1 cellular context compared by ENCODE assay signal in genomic region chr3:53846134-53846850, GRCh38.
TF ChIP-seq lines count a peak whose summit lies in the region.

CHDH (minus strand) TSS chr3:53846419; CDS start chr3:53824008, 22,411 bp downstream.
A gene with protein sequence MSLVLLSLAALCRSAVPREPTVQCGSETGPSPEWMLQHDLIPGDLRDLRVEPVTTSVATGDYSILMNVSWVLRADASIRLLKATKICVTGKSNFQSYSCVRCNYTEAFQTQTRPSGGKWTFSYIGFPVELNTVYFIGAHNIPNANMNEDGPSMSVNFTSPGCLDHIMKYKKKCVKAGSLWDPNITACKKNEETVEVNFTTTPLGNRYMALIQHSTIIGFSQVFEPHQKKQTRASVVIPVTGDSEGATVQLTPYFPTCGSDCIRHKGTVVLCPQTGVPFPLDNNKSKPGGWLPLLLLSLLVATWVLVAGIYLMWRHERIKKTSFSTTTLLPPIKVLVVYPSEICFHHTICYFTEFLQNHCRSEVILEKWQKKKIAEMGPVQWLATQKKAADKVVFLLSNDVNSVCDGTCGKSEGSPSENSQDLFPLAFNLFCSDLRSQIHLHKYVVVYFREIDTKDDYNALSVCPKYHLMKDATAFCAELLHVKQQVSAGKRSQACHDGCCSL (plus strand): TSS chr3:53846568. CDS start chr3:53846589, 21 bp downstream.

TF ChIP-seq in HEK293, 187 proteins besides CTCF, POLR2A, EP300 and RAD21 (continued from another document):
- TF ChIP-seq PATZ1 (tag by site-specific recombination; IDR thresholded peaks at IDR 0.05), result peak; percentile 64
- TF ChIP-seq KLF17 (tag by site-specific recombination; IDR thresholded peaks at IDR 0.05), result no peak
- peak; percentile 76 for TF ChIP-seq ZNF223 (tag by site-specific recombination; IDR thresholded peaks at IDR 0.05)
- peak; percentile 29 for TF ChIP-seq ZNF398 (tag by site-specific recombination; IDR thresholded peaks at IDR 0.05)
- TF ChIP-seq, protein P1, sequence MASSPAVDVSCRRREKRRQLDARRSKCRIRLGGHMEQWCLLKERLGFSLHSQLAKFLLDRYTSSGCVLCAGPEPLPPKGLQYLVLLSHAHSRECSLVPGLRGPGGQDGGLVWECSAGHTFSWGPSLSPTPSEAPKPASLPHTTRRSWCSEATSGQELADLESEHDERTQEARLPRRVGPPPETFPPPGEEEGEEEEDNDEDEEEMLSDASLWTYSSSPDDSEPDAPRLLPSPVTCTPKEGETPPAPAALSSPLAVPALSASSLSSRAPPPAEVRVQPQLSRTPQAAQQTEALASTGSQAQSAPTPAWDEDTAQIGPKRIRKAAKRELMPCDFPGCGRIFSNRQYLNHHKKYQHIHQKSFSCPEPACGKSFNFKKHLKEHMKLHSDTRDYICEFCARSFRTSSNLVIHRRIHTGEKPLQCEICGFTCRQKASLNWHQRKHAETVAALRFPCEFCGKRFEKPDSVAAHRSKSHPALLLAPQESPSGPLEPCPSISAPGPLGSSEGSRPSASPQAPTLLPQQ (tag by site-specific recombination; IDR thresholded peaks at IDR 0.05), result 0 out of 2 replicates have a peak, but pooled peaks have one; percentile 52
- TF ChIP-seq SALL2 (tag by site-specific recombination; IDR thresholded peaks at IDR 0.05; ENCODE audit: borderline replicate concordance), result no peak
- peak; percentile 77; the same call in 1 of the 2 replicates for TF ChIP-seq ZBTB20 (tag by site-specific recombination; IDR thresholded peaks at IDR 0.05)
- TF ChIP-seq ZXDB (tag by site-specific recombination; IDR thresholded peaks at IDR 0.05), result 0 out of 2 replicates have a peak, but pooled peaks have one; percentile 49
- TF ChIP-seq HOXA7 (CRISPR knock-in tag; IDR thresholded peaks at IDR 0.05; ENCODE audit: borderline replicate concordance), result no peak
- peak; percentile 56 for TF ChIP-seq KLF9 (tag by site-specific recombination; IDR thresholded peaks at IDR 0.05; ENCODE audit: low read depth)
- TF ChIP-seq ZNF473 (tag by site-specific recombination; IDR thresholded peaks at IDR 0.05), result no peak
- peak; percentile 71 for TF ChIP-seq SP3 (tag by site-specific recombination; IDR thresholded peaks at IDR 0.05)
- TF ChIP-seq ZBTB44 (tag by site-specific recombination; IDR thresholded peaks at IDR 0.05), result peak; percentile 66; the same call in 1 of the 2 replicates
- peak; percentile 55 for TF ChIP-seq ZBTB17 (tag by site-specific recombination; IDR thresholded peaks at IDR 0.05)
- no peak for TF ChIP-seq ZNF785 (tag by site-specific recombination; IDR thresholded peaks at IDR 0.05)
- TF ChIP-seq ZNF449 (tag by site-specific recombination; IDR thresholded peaks at IDR 0.05), result 0 out of 2 replicates have a peak, but pooled peaks have one; percentile 28
- no peak for TF ChIP-seq ZNF132 (tag by site-specific recombination; IDR thresholded peaks at IDR 0.05; ENCODE audit: borderline replicate concordance)
- no peak for TF ChIP-seq ZNF843 (tag by site-specific recombination; IDR thresholded peaks at IDR 0.05)
- peak; percentile 25; the same call in 1 of the 2 replicates for TF ChIP-seq ZNF391 (tag by site-specific recombination; IDR thresholded peaks at IDR 0.05; ENCODE audit: borderline replicate concordance, low read depth)
- TF ChIP-seq ZIC2 (tag by site-specific recombination; IDR thresholded peaks at IDR 0.05), result peak; percentile 43; the same call in 1 of the 2 replicates
